In genomic region chr11:103055174-103055890, GRCh38 we compare ENCODE assay signal across 8 cellular contexts. TPM values are rescaled to one million over a fixed set of nuclear protein-coding genes. Genes with fewer than 3 reads are reported as not detected.
DNase-seq lines count a peak whose midpoint lies in the region; ATAC-seq, FAIRE-seq and TF ChIP-seq lines count a peak whose summit lies in the region.

No MANE protein-coding gene starts in this region.

- H3K9me3 ChIP-seq in CD4-positive, CD25-positive, alpha-beta regulatory T cell (ENCODE audit: control insufficient read depth in 2 of 2, low read length in 2 of 2) = no peaks in the 10 kb centered on the region
- H3K9me3 ChIP-seq in OCI-LY7 (ENCODE audit: low read length) = no peaks in the 10 kb centered on the region
- no peaks in the 10 kb centered on the region for H3K9me3 ChIP-seq in neural progenitor cell (ENCODE audit: low read depth)

- peak in 2 of 3 donors; percentile 25 to 41 for DNase-seq in CD4-positive, CD25-positive, alpha-beta regulatory T cell
- peak; percentile 54 for DNase-seq in OCI-LY7 (ENCODE audit: low spot score)
- DNase-seq in neural progenitor cell (ENCODE audit: low spot score) = peak; percentile 61
- no peak for DNase-seq in stimulated activated CD8-positive, alpha-beta memory T cell treated with anti-CD3 and anti-CD28 coated beads, Interleukin-4, amount 100 ng/mL, for 48 hours
- DNase-seq in activated naive CD4-positive, alpha-beta T cell (lab: John Stamatoyannopoulos, UW) = no peak

- no peak overlapping the region for H3K4me3 Mint-ChIP-seq in CD4-positive, CD25-positive, alpha-beta regulatory T cell
- H3K4me3 Mint-ChIP-seq in neural progenitor cell = no peak overlapping the region

- H3K4me2 ChIP-seq in OCI-LY7 (ENCODE audit: low read length) = no peak overlapping the region
- no peak overlapping the region for H3K4me2 ChIP-seq in neural progenitor cell

- ATAC-seq in CD4-positive, CD25-positive, alpha-beta regulatory T cell (ENCODE audit: low read depth in 2 of 2) = peak in 1 of 2 donors; percentile 61
- ATAC-seq in GM18505 (IDR thresholded peaks at IDR 0.05; ENCODE audit: unreplicated experiment) (peak; percentile 54), HG03159 (IDR thresholded peaks at IDR 0.05; ENCODE audit: unreplicated experiment) (peak; percentile 74)

- peaks cover 4% of the 10 kb centered on the region for H3K36me3 Mint-ChIP-seq in CD4-positive, CD25-positive, alpha-beta regulatory T cell
- peaks cover 3% of the 10 kb centered on the region for H3K36me3 Mint-ChIP-seq in neural progenitor cell

- peaks cover 2% of the 10 kb centered on the region for H3K36me3 ChIP-seq in CD4-positive, CD25-positive, alpha-beta regulatory T cell (ENCODE audit: control insufficient read depth, insufficient read depth, low read length)
- peaks cover 22% of the 10 kb centered on the region for H3K36me3 ChIP-seq in OCI-LY7 (ENCODE audit: insufficient read depth, low read length)
- no peaks in the 10 kb centered on the region for H3K36me3 ChIP-seq in neural progenitor cell

- H3K9ac ChIP-seq in neural progenitor cell = no peak overlapping the region

- no peaks in the 10 kb centered on the region for H3K9me2 ChIP-seq in OCI-LY7 (ENCODE audit: insufficient read depth, low read length)

- H3K4me3 ChIP-seq in CD4-positive, CD25-positive, alpha-beta regulatory T cell (ENCODE audit: low read depth, low read length) = no peak overlapping the region
- H3K4me3 ChIP-seq in OCI-LY7 (ENCODE audit: low read depth, low read length, poor library complexity, severe bottlenecking) = no peak overlapping the region
- no peak overlapping the region for H3K4me3 ChIP-seq in neural progenitor cell

- FAIRE-seq in endometrium (lab: Jason Lieb, UNC) = peak; percentile 95

- no peaks in the 10 kb centered on the region for H3K27me3 ChIP-seq in CD4-positive, CD25-positive, alpha-beta regulatory T cell (ENCODE audit: control insufficient read depth, insufficient read depth, low read length)
- H3K27me3 ChIP-seq in neural progenitor cell = no peaks in the 10 kb centered on the region

- H3K4me1 Mint-ChIP-seq in CD4-positive, CD25-positive, alpha-beta regulatory T cell = peaks cover 0 to 5% (median 1%) of the 10 kb centered on the region in 4 donors
- no peaks in the 10 kb centered on the region for H3K4me1 Mint-ChIP-seq in neural progenitor cell

- no peaks in the 10 kb centered on the region for H3K9me3 Mint-ChIP-seq in CD4-positive, CD25-positive, alpha-beta regulatory T cell
- no peaks in the 10 kb centered on the region for H3K9me3 Mint-ChIP-seq in neural progenitor cell

- intact Hi-C loops in OCI-LY7 (cut with micrococcal nuclease; ENCODE audit: unreplicated experiment) = no loop called here

- POLR2A ChIA-PET in OCI-LY7 (lab: Charles Lee) = no interaction called here

- H3K27ac Mint-ChIP-seq in CD4-positive, CD25-positive, alpha-beta regulatory T cell = no peak overlapping the region
- H3K27ac Mint-ChIP-seq in neural progenitor cell = no peak overlapping the region

- BruUV-seq in OCI-LY7 (replicated peaks; lab: Mats Ljungman, UMichigan) = no TSS peak

- H3K27ac ChIP-seq in CD4-positive, CD25-positive, alpha-beta regulatory T cell (ENCODE audit: insufficient read depth, low read length, poor library complexity, severe bottlenecking) = no peak overlapping the region
- H3K27ac ChIP-seq in OCI-LY7 (ENCODE audit: low read depth, low read length, poor library complexity, severe bottlenecking) (no peak overlapping the region), neural progenitor cell (no peak overlapping the region)

- H2AFZ ChIP-seq in OCI-LY7 (ENCODE audit: low read length) (no peak overlapping the region), neural progenitor cell (replicated peaks) (no peak overlapping the region)

- H3K4me1 ChIP-seq in CD4-positive, CD25-positive, alpha-beta regulatory T cell (ENCODE audit: control insufficient read depth, insufficient read depth, low read length, poor library complexity, severe bottlenecking) = no peaks in the 10 kb centered on the region
- H3K4me1 ChIP-seq in OCI-LY7 (ENCODE audit: insufficient read depth, low read length, poor library complexity, severe bottlenecking) (no peaks in the 10 kb centered on the region), neural progenitor cell (no peaks in the 10 kb centered on the region)

- H3K79me2 ChIP-seq in OCI-LY7 (ENCODE audit: insufficient read depth, low read depth, low read length) (no peaks in the 10 kb centered on the region), neural progenitor cell (ENCODE audit: low read depth) (no peaks in the 10 kb centered on the region)

- peaks cover 14% of the 10 kb centered on the region for H3F3A ChIP-seq in neural progenitor cell (ENCODE audit: low read depth)

- CTCF ChIA-PET in OCI-LY7 (lab: Charles Lee; ENCODE audit: unreplicated experiment) = no interaction called here

- TF ChIP-seq CTCF in OCI-LY7 (conservative IDR thresholded peaks at IDR 0.05; ENCODE audit: low read length) = peak; percentile 85
- TF ChIP-seq CTCF in neural progenitor cell (IDR thresholded peaks at IDR 0.05) = peak; percentile 77

- H3K27me3 Mint-ChIP-seq in CD4-positive, CD25-positive, alpha-beta regulatory T cell = no peaks in the 10 kb centered on the region
- H3K27me3 Mint-ChIP-seq in neural progenitor cell (ENCODE audit: insufficient read depth, low read depth) = no peaks in the 10 kb centered on the region

- TF ChIP-seq POLR2A in GM18505 (IDR thresholded peaks at IDR 0.05; ENCODE audit: borderline replicate concordance, extremely low read depth, insufficient read depth, insufficient read length) = no peak

- no peaks in the 10 kb centered on the region for H4K20me1 ChIP-seq in OCI-LY7 (ENCODE audit: insufficient read depth, low read length)
- no peaks in the 10 kb centered on the region for H4K20me1 ChIP-seq in neural progenitor cell (ENCODE audit: low read depth)

RNA-seq across cellular contexts. Expression of gene DCUN1D5, which starts 36.6 kb away (rescaled TPM):
- total RNA-seq in CD4-positive, CD25-positive, alpha-beta regulatory T cell = 16.2 TPM
- 10 to 100 TPM; 23.6 to 27.6 (median 26.6) TPM for polyA plus RNA-seq in CD4-positive, CD25-positive, alpha-beta regulatory T cell
- total RNA-seq in OCI-LY7 (2014; rRNA removed; shearing (Covaris generic)) = 70.4 and 73.9 TPM in 2 replicates
- 46.4 TPM in 2 replicates for total RNA-seq in OCI-LY7 (2022)
- total RNA-seq in neural progenitor cell (ENCODE audit: low replicate concordance) = 75.9 and 77.1 TPM in 2 replicates

RNA-seq across cellular contexts. Expression of gene DYNC2H1, which starts 53.9 kb away (rescaled TPM):
- 1.8 TPM for total RNA-seq in CD4-positive, CD25-positive, alpha-beta regulatory T cell
- under 1 TPM; 0.10 to 0.20 (median 0.17) TPM for polyA plus RNA-seq in CD4-positive, CD25-positive, alpha-beta regulatory T cell
- total RNA-seq in OCI-LY7 (2014; rRNA removed; shearing (Covaris generic)) = 0.41 and 1.1 TPM in 2 replicates
- total RNA-seq in OCI-LY7 (2022) = 0.44 and 0.46 TPM in 2 replicates
- total RNA-seq in neural progenitor cell (ENCODE audit: low replicate concordance) = 51.7 and 61.1 TPM in 2 replicates

Comparison
In these comparisons a context has a peak if more than half of its experiments do, and no peak if none do; other contexts are left out.
1. DNase-seq: peak in CD4-positive, CD25-positive, alpha-beta regulatory T cell (2 of 3), OCI-LY7 (single experiment) and neural progenitor cell (single experiment); none in stimulated activated CD8-positive, alpha-beta memory T cell treated with anti-CD3 and anti-CD28 coated beads, Interleukin-4, amount 100 ng/mL, for 48 hours (single experiment) and activated naive CD4-positive, alpha-beta T cell (0 of 4).
2. RNA of gene DYNC2H1, which starts 53.9 kb away (total RNA-seq): 51.7 to 61.1 TPM in neural progenitor cell; 1.8 TPM in CD4-positive, CD25-positive, alpha-beta regulatory T cell (single experiment) and 0.41 to 1.1 TPM in OCI-LY7; every median in the first group is over 10 times any median in the second.